Comparison of ENCODE assay signal across 8 cellular contexts in the genomic region with DNA sequence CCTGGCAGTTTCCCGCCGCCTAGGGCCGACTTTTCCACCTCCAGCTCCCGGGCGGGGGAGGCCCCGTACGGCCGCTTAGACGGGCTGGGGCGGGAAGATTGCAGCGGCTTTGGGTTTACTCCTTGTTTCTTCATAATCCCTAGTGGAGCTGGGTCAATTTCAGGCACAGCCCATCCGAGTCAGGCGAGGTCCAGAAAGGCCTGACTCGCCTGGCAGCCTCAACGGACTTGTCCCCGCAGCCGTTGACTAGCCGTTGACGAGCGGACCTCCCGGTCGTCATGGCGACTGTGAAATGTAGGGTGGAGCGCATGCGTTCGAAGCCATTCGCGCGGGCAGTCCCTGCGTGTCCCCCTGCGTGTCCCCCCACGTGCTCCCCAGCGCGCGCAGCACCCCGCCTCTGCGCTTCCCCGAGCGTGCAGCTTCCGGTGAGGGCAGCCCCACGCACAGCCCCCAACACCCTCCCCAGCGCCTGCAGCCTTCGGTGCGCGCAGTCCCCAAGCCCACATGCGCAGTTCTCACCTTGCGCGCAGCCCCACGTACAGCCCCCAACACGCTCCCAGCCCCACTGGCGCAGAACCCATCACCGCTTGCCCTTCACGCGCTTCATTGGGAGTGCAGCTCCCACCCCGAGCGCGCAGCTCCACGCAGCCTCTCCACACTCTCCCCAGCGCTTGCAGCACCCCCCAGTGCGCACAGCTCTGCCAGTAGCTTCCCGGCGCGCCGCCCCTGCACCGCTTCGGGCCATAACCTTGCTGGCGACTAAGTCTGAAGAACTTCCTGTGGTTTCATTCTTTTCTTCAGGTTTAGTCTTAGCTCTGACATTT.
DNase-seq lines count a peak whose midpoint lies in the region; ATAC-seq and TF ChIP-seq lines count a peak whose summit lies in the region.

No MANE protein-coding gene starts in this region.

- intact Hi-C loops in activated CD8-positive, alpha-beta T cell treated with anti-CD3 and anti-CD28 coated beads for 36 hours (cut with micrococcal nuclease): loop anchor here (10.0 kb wide), 2 partner anchors 239 to 339 kb away; no protein-coding TSS in a partner anchor

- no peaks in the 10 kb centered on the region for H3K9me3 Mint-ChIP-seq in activated CD8-positive, alpha-beta T cell treated with anti-CD3 and anti-CD28 coated beads for 36 hours
- no peaks in the 10 kb centered on the region for H3K9me3 Mint-ChIP-seq in glutamatergic neuron (ENCODE audit: unreplicated experiment)

- TF ChIP-seq CTCF in activated CD8-positive, alpha-beta T cell treated with anti-CD3 and anti-CD28 coated beads for 36 hours (IDR thresholded peaks at IDR 0.05): no peak
- TF ChIP-seq CTCF in glutamatergic neuron (IDR thresholded peaks at IDR 0.05; ENCODE audit: partially characterized antibody, unreplicated experiment) (no peak), omental fat pad (IDR thresholded peaks at IDR 0.05) (no peak)

- POLR2A ChIA-PET in activated CD8-positive, alpha-beta T cell treated with anti-CD3 and anti-CD28 coated beads for 36 hours (lab: Charles Lee): no interaction called here

- H3K27ac Mint-ChIP-seq in activated CD8-positive, alpha-beta T cell treated with anti-CD3 and anti-CD28 coated beads for 36 hours: no peak overlapping the region
- H3K27ac Mint-ChIP-seq in glutamatergic neuron (ENCODE audit: unreplicated experiment): no peak overlapping the region

- peaks cover 7% of the 10 kb centered on the region for H3K4me1 Mint-ChIP-seq in activated CD8-positive, alpha-beta T cell treated with anti-CD3 and anti-CD28 coated beads for 36 hours (ENCODE audit: low read depth)
- H3K4me1 Mint-ChIP-seq in glutamatergic neuron (ENCODE audit: low read depth, unreplicated experiment): no peaks in the 10 kb centered on the region

- H3K36me3 Mint-ChIP-seq in activated CD8-positive, alpha-beta T cell treated with anti-CD3 and anti-CD28 coated beads for 36 hours (ENCODE audit: low read depth): no peaks in the 10 kb centered on the region
- H3K36me3 Mint-ChIP-seq in glutamatergic neuron (ENCODE audit: unreplicated experiment): no peaks in the 10 kb centered on the region

- H3K27me3 Mint-ChIP-seq in activated CD8-positive, alpha-beta T cell treated with anti-CD3 and anti-CD28 coated beads for 36 hours: peaks cover 29% of the 10 kb centered on the region
- peaks cover 11% of the 10 kb centered on the region for H3K27me3 Mint-ChIP-seq in glutamatergic neuron (ENCODE audit: unreplicated experiment)

- ATAC-seq in activated CD8-positive, alpha-beta T cell treated with anti-CD3 and anti-CD28 coated beads for 36 hours: peak; percentile 58
- peak; percentile 32 for ATAC-seq in omental fat pad (ENCODE audit: low FRiP score)
- no peak for ATAC-seq in HG02938 (IDR thresholded peaks at IDR 0.05; ENCODE audit: unreplicated experiment)
- no peak for ATAC-seq in HG03460 (IDR thresholded peaks at IDR 0.05; ENCODE audit: unreplicated experiment)

- CTCF ChIA-PET in activated CD8-positive, alpha-beta T cell treated with anti-CD3 and anti-CD28 coated beads for 36 hours (lab: Charles Lee): no interaction called here

- DNase-seq in Daoy (ENCODE audit: low read depth): peak; percentile 90
- DNase-seq in NCI-H146 (lab: John Stamatoyannopoulos, UW): peak; percentile 81
- DNase-seq in activated CD8-positive, alpha-beta T cell treated with anti-CD3 and anti-CD28 coated beads for 36 hours: peak; percentile 30
- peak; percentile 67 for DNase-seq in glutamatergic neuron
- DNase-seq in omental fat pad (ENCODE audit: low spot score): no peak
- no peak for DNase-seq in HuH-7.5 (ENCODE audit: low spot score)

- peak overlapping the region; percentile 60 for H3K4me3 Mint-ChIP-seq in activated CD8-positive, alpha-beta T cell treated with anti-CD3 and anti-CD28 coated beads for 36 hours
- H3K4me3 Mint-ChIP-seq in glutamatergic neuron (ENCODE audit: unreplicated experiment): peak overlapping the region; percentile 84

Comparison
In these comparisons a context has a peak if more than half of its experiments do, and no peak if none do; other contexts are left out.
1. DNase-seq: peak in Daoy (single experiment), NCI-H146 (single experiment), activated CD8-positive, alpha-beta T cell treated with anti-CD3 and anti-CD28 coated beads for 36 hours (single experiment) and glutamatergic neuron (single experiment); none in omental fat pad (single experiment) and HuH-7.5 (single experiment).
2. ATAC-seq: peak in activated CD8-positive, alpha-beta T cell treated with anti-CD3 and anti-CD28 coated beads for 36 hours (single experiment) and omental fat pad (single experiment); none in HG02938 (single experiment) and HG03460 (single experiment).